Comparison of ENCODE assay signal across 18 cellular contexts in genomic region chr4:169220854-169221311, GRCh38. TPM values are rescaled to one million over a fixed set of nuclear protein-coding genes. Genes with fewer than 3 reads are reported as not detected.
DNase-seq lines count a peak whose midpoint lies in the region; ATAC-seq and TF ChIP-seq lines count a peak whose summit lies in the region.
"Had no signal": no experiment of that assay in that cellular context is flagged by ENCODE, and none has a peak within 500 bp of the region (broad histone marks: within the 10 kb centered on the region; RNA-seq: fewer than 3 reads in every experiment).

No MANE protein-coding gene starts in this region.

- H3K36me3 ChIP-seq in left lung, result no peaks in the 10 kb centered on the region
- H3K36me3 ChIP-seq: BE2C had no signal

- no peaks in the 10 kb centered on the region for H3K9me3 Mint-ChIP-seq in progenitor cell of endocrine pancreas (ENCODE audit: low read depth)
- H3K9me3 Mint-ChIP-seq: CD4-positive, CD25-positive, alpha-beta regulatory T cell had no signal

- intact Hi-C loops in left lung (cut with DNase I), result no loop called here

- TF ChIP-seq CTCF in AG04450 (IDR thresholded peaks at IDR 0.05; ENCODE audit: low read depth, low read length), result no peak
- TF ChIP-seq CTCF in epithelial cell of proximal tubule (conservative IDR thresholded peaks at IDR 0.05; ENCODE audit: low read depth, low read length), result no peak
- TF ChIP-seq CTCF in left lung (IDR thresholded peaks at IDR 0.05), result no peak
- no peak for TF ChIP-seq CTCF in progenitor cell of endocrine pancreas (IDR thresholded peaks at IDR 0.05; ENCODE audit: unreplicated experiment)

- CTCF ChIA-PET in AG04450 (lab: Charles Lee), result no interaction called here

- H3K27me3 ChIP-seq in AG04450 (ENCODE audit: control insufficient read depth, insufficient read depth, low read length) (no peaks in the 10 kb centered on the region), left lung (no peaks in the 10 kb centered on the region)
- H3K27me3 ChIP-seq: BE2C had no signal

- H3K9me3 ChIP-seq in AG04450 (ENCODE audit: control insufficient read depth, insufficient read depth, low read length) (no peaks in the 10 kb centered on the region), left lung (no peaks in the 10 kb centered on the region)
- H3K9me3 ChIP-seq: BE2C had no signal

- DNase-seq in AG04450 (ENCODE audit: low read depth, low spot score) (peak; percentile 29), epithelial cell of proximal tubule (ENCODE audit: low read depth) (no peak), left lung (no peak), progenitor cell of endocrine pancreas (ENCODE audit: low spot score, unreplicated experiment) (no peak), NCI-H2196 (lab: John Stamatoyannopoulos, UW; ENCODE audit: unreplicated experiment) (no peak), LoVo (ENCODE audit: low spot score) (no peak)
- DNase-seq: 8988T; BE2C; CD4-positive, CD25-positive, alpha-beta regulatory T cell; COR-L47; GDM1; KBM-7; NCI-H1417; NCI-H187 treated with DMSO at 0.1 percent for 48 hours; NCI-H345; NCI-H526 had no signal

- peaks cover 14% of the 10 kb centered on the region for H3K4me1 Mint-ChIP-seq in progenitor cell of endocrine pancreas (ENCODE audit: low read depth)
- H3K4me1 Mint-ChIP-seq: CD4-positive, CD25-positive, alpha-beta regulatory T cell had no signal

- no peak overlapping the region for H3K4me3 Mint-ChIP-seq in progenitor cell of endocrine pancreas (ENCODE audit: low read depth)
- H3K4me3 Mint-ChIP-seq: CD4-positive, CD25-positive, alpha-beta regulatory T cell had no signal

- peaks cover 3% of the 10 kb centered on the region for H3K36me3 Mint-ChIP-seq in progenitor cell of endocrine pancreas (ENCODE audit: insufficient read depth)
- H3K36me3 Mint-ChIP-seq: CD4-positive, CD25-positive, alpha-beta regulatory T cell had no signal

- H3K4me1 ChIP-seq in left lung, result peaks cover 27 to 52% of the 10 kb centered on the region in 2 donors

- H3K4me3 ChIP-seq in AG04450 (ENCODE audit: low read depth, low read length), result no peak overlapping the region; the same call in 1 of the 2 replicates
- H3K4me3 ChIP-seq in epithelial cell of proximal tubule (ENCODE audit: low read depth, low read length), result peak overlapping the region; percentile 44
- no peak overlapping the region for H3K4me3 ChIP-seq in left lung

- H3K27ac ChIP-seq in AG04450 (ENCODE audit: low read depth, low read length) (no peak overlapping the region), left lung (no peak overlapping the region)

- peak; percentile 26 for ATAC-seq in left lung
- no peak for ATAC-seq in GM18502 (IDR thresholded peaks at IDR 0.05; ENCODE audit: poor library complexity, unreplicated experiment)
- no peak for ATAC-seq in GM21367 (IDR thresholded peaks at IDR 0.05; ENCODE audit: unreplicated experiment)

- peak overlapping the region; percentile 30 for H3K27ac Mint-ChIP-seq in progenitor cell of endocrine pancreas
- H3K27ac Mint-ChIP-seq: CD4-positive, CD25-positive, alpha-beta regulatory T cell had no signal

- no peaks in the 10 kb centered on the region for H3K27me3 Mint-ChIP-seq in progenitor cell of endocrine pancreas
- H3K27me3 Mint-ChIP-seq: CD4-positive, CD25-positive, alpha-beta regulatory T cell had no signal

- POLR2A ChIA-PET in AG04450 (lab: Yijun Ruan, JAX), result interaction anchor here (1.5 kb wide), 1 partner anchor 8 kb away, joined by 3 read pairs; no protein-coding TSS in a partner anchor

RNA-seq across cellular contexts. Expression of gene SH3RF1, which starts 49.9 kb away (rescaled TPM):
- polyA plus RNA-seq in AG04450 (2011; rRNA removed), result 10.4 and 11.0 TPM in 2 replicates
- 48.5 and 54.1 TPM in 2 replicates for polyA minus RNA-seq in AG04450 (2011; rRNA and poly(A)+ RNA removed)
- total RNA-seq in epithelial cell of proximal tubule (20.6 and 25.8 TPM in 2 replicates), left lung (10 to 100 TPM; 24.0 to 39.4 TPM), progenitor cell of endocrine pancreas (29.6 and 31.1 TPM in 2 replicates)
- polyA plus RNA-seq: CD4-positive, CD25-positive, alpha-beta regulatory T cell had no signal
